Comparison of ENCODE assay signal across 18 cellular contexts in the genomic region with DNA sequence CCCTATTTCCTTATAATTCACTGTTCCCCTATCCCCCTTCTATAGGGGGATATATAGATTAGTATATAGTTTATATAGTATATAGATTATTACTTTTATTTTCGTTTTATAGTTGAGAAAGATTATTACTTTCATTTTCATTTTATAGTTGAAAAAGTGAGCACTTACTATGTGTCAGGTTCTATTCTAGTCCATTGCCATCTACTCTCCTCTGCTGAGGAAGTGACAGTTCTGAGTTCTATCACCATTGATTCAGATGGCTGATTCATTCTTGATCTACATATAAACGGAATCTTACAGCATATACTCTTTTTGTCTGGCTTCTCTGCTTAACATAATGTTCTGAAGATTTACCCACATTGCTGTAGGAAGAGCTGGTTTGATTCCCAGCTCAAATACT. TPM values are rescaled to one million over a fixed set of nuclear protein-coding genes. Genes with fewer than 3 reads are reported as not detected.
"Had no signal": no experiment of that assay in that cellular context is flagged by ENCODE, and none has a peak within 500 bp of the region (broad histone marks: within the 10 kb centered on the region; RNA-seq: fewer than 3 reads in every experiment).

No MANE protein-coding gene starts in this region.

- H3K4me1 ChIP-seq: adrenal gland, neural progenitor cell, tibial nerve, uterus had no signal

- H3K9ac ChIP-seq: neural progenitor cell had no signal

- H3K4me3 ChIP-seq: adrenal gland, gastroesophageal sphincter, heart left ventricle, neural progenitor cell, tibial nerve, uterus had no signal

- H3K4me2 ChIP-seq: neural progenitor cell had no signal

- ATAC-seq: activated naive CD4-positive, alpha-beta T cell treated with anti-CD3 and anti-CD28 coated beads, Interleukin-2, amount 50 U/mL, for 72 hours; gastroesophageal sphincter; heart left ventricle; naive thymus-derived CD4-positive, alpha-beta T cell had no signal

- H3K9me3 ChIP-seq: adrenal gland, gastroesophageal sphincter, tibial nerve, uterus had no signal

- H3K36me3 ChIP-seq: adrenal gland, gastroesophageal sphincter, heart left ventricle, neural progenitor cell, tibial nerve, uterus had no signal

- DNase-seq: activated CD4-positive, alpha-beta T cell treated with anti-CD3 and anti-CD28 coated beads for 1 hour; activated CD4-positive, alpha-beta T cell treated with anti-CD3 and anti-CD28 coated beads, Interleukin-2, amount 50 U/mL, for 48 hours; activated gamma-delta T cell treated with Interleukin-2 at 50 U/mL for 16 hours; adrenal gland; effector CD4-positive, alpha-beta T cell; heart left ventricle; immature natural killer cell; mesenchymal stem cell; naive thymus-derived CD4-positive, alpha-beta T cell; stimulated activated naive CD4-positive, alpha-beta T cell treated with Interleukin-2 at 50 U/mL for 16 hours; substantia nigra; uterus had no signal

- H3K27ac ChIP-seq: adrenal gland, gastroesophageal sphincter, heart left ventricle, neural progenitor cell, tibial nerve, uterus had no signal

- FAIRE-seq: astrocyte, bronchial epithelial cell had no signal

- H3K27me3 ChIP-seq: adrenal gland, gastroesophageal sphincter, heart left ventricle, neural progenitor cell, tibial nerve, uterus had no signal

- H2AFZ ChIP-seq: neural progenitor cell had no signal

RNA-seq across cellular contexts. Expression of gene CAV2, which starts 20.7 kb away (rescaled TPM):
- polyA plus RNA-seq: immature natural killer cell; naive thymus-derived CD4-positive, alpha-beta T cell had no signal

RNA-seq across cellular contexts. Expression of gene CAV1, which starts 46.0 kb away (rescaled TPM):
- total RNA-seq: activated naive CD4-positive, alpha-beta T cell treated with anti-CD3 and anti-CD28 coated beads, Interleukin-2, amount 50 U/mL, for 72 hours had no signal
- polyA plus RNA-seq: naive thymus-derived CD4-positive, alpha-beta T cell had no signal
